8 cellular contexts compared by ENCODE assay signal in the genomic region with DNA sequence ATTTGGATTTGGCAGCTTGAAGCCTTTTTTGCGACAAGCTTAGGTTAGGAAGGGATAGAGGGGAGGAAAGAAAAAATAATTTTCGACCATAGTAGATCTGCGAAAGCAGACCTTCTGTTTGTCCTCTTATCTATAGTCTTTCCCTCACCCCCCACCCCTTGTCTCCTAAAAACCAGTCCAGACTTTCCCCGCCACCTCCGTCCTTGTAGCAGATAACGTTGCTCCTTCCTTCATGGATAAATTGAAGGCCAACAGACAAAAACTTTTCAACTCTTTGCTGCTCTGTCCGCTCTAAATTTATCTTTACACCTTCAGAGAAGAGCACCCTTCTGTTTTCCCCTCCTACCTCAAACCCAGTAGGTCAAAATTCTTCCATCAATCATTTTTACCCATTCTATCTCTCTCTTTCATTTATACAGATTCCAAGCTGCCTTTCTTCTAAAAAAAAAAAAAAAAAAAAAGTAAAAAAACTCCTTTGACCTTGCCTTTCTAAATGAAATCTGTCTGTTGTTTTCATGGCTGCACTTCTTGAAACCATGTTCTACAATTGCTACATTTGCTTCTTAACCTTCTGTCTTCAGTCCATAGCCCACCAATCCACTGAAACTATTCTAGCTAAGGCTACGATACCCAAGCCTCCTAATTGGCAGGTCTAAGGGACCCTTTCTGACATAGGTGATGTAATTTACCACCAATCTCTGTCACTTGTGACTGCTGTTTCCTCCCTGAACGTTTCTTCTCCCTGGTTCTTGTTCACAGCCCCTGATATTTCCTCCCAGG. TPM values are rescaled to one million over a fixed set of nuclear protein-coding genes. Genes with fewer than 3 reads are reported as not detected.
DNase-seq lines count a peak whose midpoint lies in the region; ATAC-seq and TF ChIP-seq lines count a peak whose summit lies in the region.

No MANE protein-coding gene starts in this region.

- DNase-seq in NT2/D1 (ENCODE audit: low read depth, low spot score) (no peak), skeletal muscle cell (ENCODE audit: low read depth) (no peak), nucleus accumbens (lab: John Stamatoyannopoulos, UW) (no peak), NCI-H2081 treated with DMSO at 0.1 percent for 48 hours (lab: John Stamatoyannopoulos, UW) (no peak)
- DNase-seq in stimulated activated CD4-positive, alpha-beta T cell treated with anti-CD3 and anti-CD28 coated beads, Interleukin-4, amount 100 ng/mL, for 1 hour, result no peak

- TF ChIP-seq CTCF in GM12875 (IDR thresholded peaks at IDR 0.05; ENCODE audit: borderline replicate concordance, insufficient read depth, low read depth, low read length), result no peak

- peak overlapping the region; percentile 94 to 99 for H3K27ac ChIP-seq in esophagus (ENCODE audit: low read depth in 2 of 2, low read length in 1 of 2)

- H3K9ac ChIP-seq in NT2/D1 (ENCODE audit: insufficient read length, low read depth), result peak overlapping the region; percentile 92

- H3K9me3 ChIP-seq in NT2/D1 (ENCODE audit: insufficient read depth, low read length), result no peaks in the 10 kb centered on the region
- no peaks in the 10 kb centered on the region for H3K9me3 ChIP-seq in esophagus (ENCODE audit: control insufficient read depth in 2 of 2, insufficient read depth in 1 of 2, low read depth in 1 of 2, low read length in 1 of 2)

- WGBS in esophagus, 2 donors, result 13 to 17% methylated on average over 9 of the region's 9 CpGs

- H3K27me3 ChIP-seq in NT2/D1 (ENCODE audit: insufficient read depth, insufficient read length) (peaks cover 3% of the 10 kb centered on the region), esophagus (ENCODE audit: control insufficient read depth in 1 of 2, insufficient read depth in 2 of 2, low read length in 2 of 2) (no peaks in the 10 kb centered on the region)

- H3K4me3 ChIP-seq in GM12875 (ENCODE audit: low read depth, low read length) (peak overlapping the region; percentile 82), NT2/D1 (ENCODE audit: insufficient read length, low read depth) (peak overlapping the region; percentile 83), esophagus (ENCODE audit: low read depth in 1 of 2, low read length in 2 of 2) (peak overlapping the region; percentile 52 to 90), skeletal muscle cell (ENCODE audit: low read depth, low read length) (peak overlapping the region; percentile 87)

- no peaks in the 10 kb centered on the region for H3K4me1 ChIP-seq in NT2/D1 (ENCODE audit: insufficient read depth, insufficient read length)
- no peaks in the 10 kb centered on the region for H3K4me1 ChIP-seq in esophagus (ENCODE audit: control insufficient read depth in 2 of 2, insufficient read depth in 2 of 2, low read length in 1 of 2)

- H3K36me3 ChIP-seq in NT2/D1 (ENCODE audit: insufficient read depth, insufficient read length, low read length) (no peaks in the 10 kb centered on the region), esophagus (ENCODE audit: control insufficient read depth in 2 of 2, insufficient read depth in 2 of 2, low read length in 1 of 2) (no peaks in the 10 kb centered on the region)

- ATAC-seq in HG02588 (IDR thresholded peaks at IDR 0.05; ENCODE audit: unreplicated experiment), result no peak

RNA-seq across cellular contexts. Expression of gene NEMF, which starts 11.1 kb away (rescaled TPM):
- polyA plus RNA-seq in esophagus, result 10 to 100 TPM; 19.9 to 40.2 TPM

RNA-seq across cellular contexts. Expression of gene ARF6, which starts 29.2 kb away (rescaled TPM):
- polyA plus RNA-seq in esophagus, result 100 to 1,000 TPM in 1 of 2 donors, 10 to 100 TPM in 1; 80.9 to 112 TPM
